Comparison of ENCODE assay signal across 10 cellular contexts in genomic region chr15:62110000-62110851, GRCh38. TPM values are rescaled to one million over a fixed set of nuclear protein-coding genes. Genes with fewer than 3 reads are reported as not detected.
A peak's percentile ranks its signal among the peaks of the same experiment; 100 is the strongest.
DNase-seq lines count a peak whose midpoint lies in the region; ATAC-seq, FAIRE-seq and TF ChIP-seq lines count a peak whose summit lies in the region.
"Had no signal": no experiment of that assay in that cellular context is flagged by ENCODE, and none has a peak within 500 bp of the region (broad histone marks: within the 10 kb centered on the region; RNA-seq: fewer than 3 reads in every experiment).

No MANE protein-coding gene starts in this region.

- WGBS in K562 (ENCODE audit: insufficient coverage, low coverage, missing lambda C conversion rate), result under 1% methylated on average over 6 of the region's 6 CpGs

- H3K4me3 Mint-ChIP-seq in mesothelial cell of epicardium, result no peak overlapping the region
- no peak overlapping the region for H3K4me3 Mint-ChIP-seq in stimulated activated naive B cell treated with anti-CD40 and anti-IgM and Interleukin-4, amounts not matched to agents 10 μg/mL and 1 μg/mL and 100 μg/mL, for 72 hours

- H3K4me1 Mint-ChIP-seq in mesothelial cell of epicardium, result peaks cover 21% of the 10 kb centered on the region
- H3K4me1 Mint-ChIP-seq in stimulated activated naive B cell treated with anti-CD40 and anti-IgM and Interleukin-4, amounts not matched to agents 10 μg/mL and 1 μg/mL and 100 μg/mL, for 72 hours, result no peaks in the 10 kb centered on the region

- H2AFZ ChIP-seq in K562 (ENCODE audit: low read depth, low read length), result no peak overlapping the region

- no peak for TF ChIP-seq EP300 in K562 (IDR thresholded peaks at IDR 0.05; ENCODE audit: low read length)

- H3K9me1 ChIP-seq in K562 (ENCODE audit: control insufficient read depth, insufficient read depth, low read length), result no peaks in the 10 kb centered on the region

- FAIRE-seq in K562 (lab: Jason Lieb, UNC) (no peak), kidney (lab: Jason Lieb, UNC) (no peak)

- no peak for ATAC-seq in K562
- ATAC-seq in stimulated activated naive B cell treated with anti-CD40 and anti-IgM and Interleukin-4, amounts not matched to agents 10 μg/mL and 1 μg/mL and 100 μg/mL, for 72 hours (replicated peaks), result no peak

- H3K4me1 ChIP-seq in K562 (replicated peaks in 1 of 2; ENCODE audit: control insufficient read depth in 2 of 2, insufficient read depth in 2 of 2, low read length in 2 of 2) (no peaks in the 10 kb centered on the region), kidney (ENCODE audit: control insufficient read depth in 1 of 2, insufficient read depth in 1 of 2, low read depth in 1 of 2, low read length in 2 of 2) (peaks cover 0 to 2% of the 10 kb centered on the region in 2 donors)

- no peaks in the 10 kb centered on the region for H3K79me2 ChIP-seq in K562 (ENCODE audit: control insufficient read depth, insufficient read depth, low read length)

- no peaks in the 10 kb centered on the region for H3K36me3 Mint-ChIP-seq in mesothelial cell of epicardium
- H3K36me3 Mint-ChIP-seq in stimulated activated naive B cell treated with anti-CD40 and anti-IgM and Interleukin-4, amounts not matched to agents 10 μg/mL and 1 μg/mL and 100 μg/mL, for 72 hours, result no peaks in the 10 kb centered on the region

- no peaks in the 10 kb centered on the region for H3K9me3 ChIP-seq in K562 (replicated peaks; ENCODE audit: control insufficient read depth, insufficient read depth, low read depth, low read length)
- H3K9me3 ChIP-seq in kidney (ENCODE audit: control insufficient read depth in 1 of 2, low read length in 2 of 2), result no peaks in the 10 kb centered on the region

- peaks cover 13 to 20% of the 10 kb centered on the region in 2 experiments for H3K27me3 ChIP-seq in K562 (ENCODE audit: control insufficient read depth in 2 of 2, insufficient read depth in 2 of 2, low read length in 2 of 2)

- H4K20me1 ChIP-seq in K562 (replicated peaks; ENCODE audit: control insufficient read depth, insufficient read depth, low read length), result no peaks in the 10 kb centered on the region

- peak overlapping the region; percentile 13 for H3K27ac Mint-ChIP-seq in mesothelial cell of epicardium
- no peak overlapping the region for H3K27ac Mint-ChIP-seq in stimulated activated naive B cell treated with anti-CD40 and anti-IgM and Interleukin-4, amounts not matched to agents 10 μg/mL and 1 μg/mL and 100 μg/mL, for 72 hours

- in situ Hi-C loops in K562 (cut with MboI), result no loop called here
- in situ Hi-C loops in G401 (cut with HindIII; ENCODE audit: low sequenced_read_pairs), result no loop called here

- TF ChIP-seq CTCF in K562 (IDR thresholded peaks at IDR 0.05 in 2 of 3, conservative IDR thresholded peaks at IDR 0.05 in 1 of 3; ENCODE audit: insufficient read depth in 2 of 3, low read depth in 1 of 3, low read length in 3 of 3), result no peak
- TF ChIP-seq CTCF in mesothelial cell of epicardium (IDR thresholded peaks at IDR 0.05; ENCODE audit: unreplicated experiment), result no peak
- TF ChIP-seq CTCF in kidney (IDR thresholded peaks at IDR 0.05; ENCODE audit: borderline replicate concordance, extremely low read depth, insufficient read depth), result no peak

- no peak overlapping the region for H3K9ac ChIP-seq in K562 (ENCODE audit: insufficient read depth in 1 of 2, low read depth in 2 of 2, low read length in 2 of 2)
- no peak overlapping the region for H3K9ac ChIP-seq in kidney (ENCODE audit: low read length in 2 of 2)

- CTCF ChIA-PET in K562 (lab: Yijun Ruan, JAX; ENCODE audit: low intra/inter-chr PET ratio), result no interaction called here

- H3K36me3 ChIP-seq in K562 (ENCODE audit: control insufficient read depth, insufficient read depth, low read length), result no peaks in the 10 kb centered on the region
- H3K36me3 ChIP-seq in kidney (ENCODE audit: control insufficient read depth in 1 of 2, insufficient read depth in 2 of 2, low read length in 2 of 2), result no peaks in the 10 kb centered on the region

- peaks cover 3% of the 10 kb centered on the region for H3K27me3 Mint-ChIP-seq in mesothelial cell of epicardium (ENCODE audit: low read depth)
- peaks cover 0 to 18% of the 10 kb centered on the region in 2 donors for H3K27me3 Mint-ChIP-seq in stimulated activated naive B cell treated with anti-CD40 and anti-IgM and Interleukin-4, amounts not matched to agents 10 μg/mL and 1 μg/mL and 100 μg/mL, for 72 hours

- no TSS peak for BruUV-seq in K562 (replicated peaks; lab: Mats Ljungman, UMichigan)

- H3K4me3 ChIP-seq in K562 (no peak overlapping the region), kidney (ENCODE audit: low read length in 2 of 2) (no peak overlapping the region)

- DNase-seq in AG20443 (ENCODE audit: low spot score) (peak; percentile 63), NCI-H1417 treated with DMSO at 0.1 percent for 48 hours (lab: John Stamatoyannopoulos, UW) (peak; percentile 51), K562 (ENCODE audit: extremely low read depth in 1 of 4, low spot score in 3 of 4) (no peak), mesothelial cell of epicardium (ENCODE audit: low spot score in 2 of 2, unreplicated experiment in 2 of 2) (no peak), G401 (ENCODE audit: low spot score) (no peak), kidney (no peak)
- DNase-seq in stimulated activated naive B cell treated with anti-CD40 and anti-IgM and Interleukin-4, amounts not matched to agents 10 μg/mL and 1 μg/mL and 100 μg/mL, for 72 hours, result no peak
- no peak for DNase-seq in stimulated activated CD4-positive, alpha-beta T cell treated with anti-CD3 and anti-CD28 coated beads, Interleukin-4, amount 100 ng/mL, for 1 hour
- DNase-seq: stimulated activated CD8-positive, alpha-beta memory T cell treated with anti-CD3 and anti-CD28 coated beads, Interleukin-4, amount 100 ng/mL, for 48 hours had no signal

- H3K27ac ChIP-seq in K562 (ENCODE audit: extremely low read depth, low read depth, low read length), result no peak overlapping the region
- H3K27ac ChIP-seq in kidney (ENCODE audit: low read depth in 2 of 2, low read length in 2 of 2), result no peak overlapping the region
- H3K27ac ChIP-seq: HL-60 had no signal

- no peak for TF ChIP-seq POLR2A in K562 (conservative IDR thresholded peaks at IDR 0.05)

- TF ChIP-seq RAD21 in K562 (CRISPR knock-in tag; conservative IDR thresholded peaks at IDR 0.05 in 1 of 2, IDR thresholded peaks at IDR 0.05 in 1 of 2), result no peak

- H3K9me3 Mint-ChIP-seq in mesothelial cell of epicardium, result no peaks in the 10 kb centered on the region
- no peaks in the 10 kb centered on the region for H3K9me3 Mint-ChIP-seq in stimulated activated naive B cell treated with anti-CD40 and anti-IgM and Interleukin-4, amounts not matched to agents 10 μg/mL and 1 μg/mL and 100 μg/mL, for 72 hours

- no peak overlapping the region for H3K4me2 ChIP-seq in K562 (ENCODE audit: insufficient read depth, low read length)

- intact Hi-C loops in K562 (cut with micrococcal nuclease), result no loop called here
- intact Hi-C loops in kidney (cut with DNase I), result no loop called here

- POLR2A ChIA-PET in K562 (lab: Yijun Ruan, JAX), result no interaction called here

RNA-seq across cellular contexts. Expression of gene C2CD4A, which starts 43.4 kb away (rescaled TPM):
- not detected in 2 replicates for total RNA-seq in K562 (2011; cell fraction: chromatin; rRNA removed; ENCODE audit: low replicate concordance)
- not detected in 2 replicates for total RNA-seq in K562 (2011; cell fraction: nucleolus; rRNA removed)
- not detected in 2 replicates for total RNA-seq in K562 (2011; cell fraction: nucleoplasm; rRNA removed)
- not detected in 2 replicates for total RNA-seq in K562 (2014; rRNA removed)
- total RNA-seq in K562 (2014; rRNA removed; fragmentation: Illumina TruSeq; extraction: Trizol), result not detected in 2 replicates
- not detected in 2 replicates for total RNA-seq in K562 (2015; rRNA removed; fragmentation: Illumina TruSeq; extraction: Trizol)
- total RNA-seq in K562 (2021), result not detected in 2 replicates
- polyA plus RNA-seq in K562 (2011; rRNA removed), result not detected in 2 replicates
- polyA plus RNA-seq in K562 (2011; cell fraction: cytosol; rRNA removed), result not detected in 2 replicates
- polyA plus RNA-seq in K562 (2011; cell fraction: nucleus; rRNA removed), result not detected in 2 replicates
- 0.03 TPM in 1 of 2 replicates, not detected in the other for polyA plus RNA-seq in K562 (2012)
- not detected in 2 replicates for polyA plus RNA-seq in K562 (2014; fragmentation: Illumina TruSeq; extraction: Trizol)
- polyA plus RNA-seq in K562 (2014; fragmentation: Nextera tagmentation; extraction: Ambion mirVana), result not detected
- not detected in 2 replicates for polyA plus RNA-seq in K562 (2014; rRNA removed)
- polyA minus RNA-seq in K562 (2011; rRNA and poly(A)+ RNA removed), result not detected in 2 replicates
- not detected in 2 replicates for polyA minus RNA-seq in K562 (2011; cell fraction: cytosol; rRNA and poly(A)+ RNA removed)
- not detected in 2 replicates for polyA minus RNA-seq in K562 (2011; cell fraction: nucleus; rRNA and poly(A)+ RNA removed)
- not detected in 3 replicates for total RNA-seq in mesothelial cell of epicardium
- not detected in 2 replicates for total RNA-seq in G401 (2014; rRNA removed; shearing (Covaris generic))
- total RNA-seq in kidney, result 5.3 TPM
- polyA plus RNA-seq in kidney (ENCODE audit: insufficient read depth, low read depth, low replicate concordance), result 0.17 TPM

RNA-seq across cellular contexts. Expression of gene VPS13C, which starts 50.0 kb away (rescaled TPM):
- 34.3 and 156 TPM in 2 replicates for total RNA-seq in K562 (2011; cell fraction: chromatin; rRNA removed; ENCODE audit: low replicate concordance)
- 17.2 and 24.6 TPM in 2 replicates for total RNA-seq in K562 (2011; cell fraction: nucleolus; rRNA removed)
- 45.9 and 72.8 TPM in 2 replicates for total RNA-seq in K562 (2011; cell fraction: nucleoplasm; rRNA removed)
- 14.4 and 15.7 TPM in 2 replicates for total RNA-seq in K562 (2014; rRNA removed)
- 20.7 and 21.9 TPM in 2 replicates for total RNA-seq in K562 (2014; rRNA removed; fragmentation: Illumina TruSeq; extraction: Trizol)
- total RNA-seq in K562 (2015; rRNA removed; fragmentation: Illumina TruSeq; extraction: Trizol), result 27.1 and 32.3 TPM in 2 replicates
- total RNA-seq in K562 (2021), result 22.3 and 23.3 TPM in 2 replicates
- polyA plus RNA-seq in K562 (2011; rRNA removed), result 14.2 and 16.6 TPM in 2 replicates
- 4.0 and 7.8 TPM in 2 replicates for polyA plus RNA-seq in K562 (2011; cell fraction: cytosol; rRNA removed)
- polyA plus RNA-seq in K562 (2011; cell fraction: nucleus; rRNA removed), result 24.3 and 32.8 TPM in 2 replicates
- polyA plus RNA-seq in K562 (2012), result 9.0 and 14.4 TPM in 2 replicates
- polyA plus RNA-seq in K562 (2014; fragmentation: Illumina TruSeq; extraction: Trizol), result 11.4 and 13.4 TPM in 2 replicates
- polyA plus RNA-seq in K562 (2014; fragmentation: Nextera tagmentation; extraction: Ambion mirVana), result 1 to 10 TPM; 5.2 to 8.0 TPM
- 11.5 and 12.2 TPM in 2 replicates for polyA plus RNA-seq in K562 (2014; rRNA removed)
- 84.9 and 120 TPM in 2 replicates for polyA minus RNA-seq in K562 (2011; rRNA and poly(A)+ RNA removed)
- 37.9 and 41.4 TPM in 2 replicates for polyA minus RNA-seq in K562 (2011; cell fraction: cytosol; rRNA and poly(A)+ RNA removed)
- 84.8 and 219 TPM in 2 replicates for polyA minus RNA-seq in K562 (2011; cell fraction: nucleus; rRNA and poly(A)+ RNA removed)
- total RNA-seq in mesothelial cell of epicardium, result 42.8 to 44.9 TPM (median 44.7 TPM) in 3 replicates
- total RNA-seq in G401 (2014; rRNA removed; shearing (Covaris generic)), result 11.2 and 23.4 TPM in 2 replicates
- total RNA-seq in kidney, result 106 TPM
- polyA plus RNA-seq in kidney (ENCODE audit: insufficient read depth, low read depth, low replicate concordance), result 12.5 TPM

RNA-seq across cellular contexts. Expression of gene C2CD4B, which starts 54.9 kb away (rescaled TPM):
- not detected in 2 replicates for total RNA-seq in K562 (2011; cell fraction: chromatin; rRNA removed; ENCODE audit: low replicate concordance)
- not detected in 2 replicates for total RNA-seq in K562 (2011; cell fraction: nucleolus; rRNA removed)
- not detected in 2 replicates for total RNA-seq in K562 (2011; cell fraction: nucleoplasm; rRNA removed)
- total RNA-seq in K562 (2014; rRNA removed), result not detected in 2 replicates
- not detected in 2 replicates for total RNA-seq in K562 (2014; rRNA removed; fragmentation: Illumina TruSeq; extraction: Trizol)
- total RNA-seq in K562 (2015; rRNA removed; fragmentation: Illumina TruSeq; extraction: Trizol), result not detected in 2 replicates
- not detected in 2 replicates for total RNA-seq in K562 (2021)
- polyA plus RNA-seq in K562 (2011; rRNA removed), result not detected in 2 replicates
- polyA plus RNA-seq in K562 (2011; cell fraction: cytosol; rRNA removed), result not detected in 2 replicates
- not detected in 2 replicates for polyA plus RNA-seq in K562 (2011; cell fraction: nucleus; rRNA removed)
- polyA plus RNA-seq in K562 (2012), result 0.11 TPM in 1 of 2 replicates, not detected in the other
- polyA plus RNA-seq in K562 (2014; fragmentation: Illumina TruSeq; extraction: Trizol), result not detected in 2 replicates
- not detected for polyA plus RNA-seq in K562 (2014; fragmentation: Nextera tagmentation; extraction: Ambion mirVana)
- 0.11 TPM in 1 of 2 replicates, not detected in the other for polyA plus RNA-seq in K562 (2014; rRNA removed)
- polyA minus RNA-seq in K562 (2011; rRNA and poly(A)+ RNA removed), result not detected in 2 replicates
- polyA minus RNA-seq in K562 (2011; cell fraction: cytosol; rRNA and poly(A)+ RNA removed), result not detected in 2 replicates
- not detected in 2 replicates for polyA minus RNA-seq in K562 (2011; cell fraction: nucleus; rRNA and poly(A)+ RNA removed)
- total RNA-seq in mesothelial cell of epicardium, result not detected in 3 replicates
- not detected in 2 replicates for total RNA-seq in G401 (2014; rRNA removed; shearing (Covaris generic))
- 4.2 TPM for total RNA-seq in kidney
- polyA plus RNA-seq in kidney (ENCODE audit: insufficient read depth, low read depth, low replicate concordance), result 0.26 TPM

Comparison
In these comparisons a context has a peak if more than half of its experiments do, and no peak if none do; other contexts are left out.
1. DNase-seq: peak in AG20443 (single experiment) and NCI-H1417 treated with DMSO at 0.1 percent for 48 hours (single experiment); none in K562 (0 of 4), mesothelial cell of epicardium (0 of 2), stimulated activated naive B cell treated with anti-CD40 and anti-IgM and Interleukin-4, amounts not matched to agents 10 μg/mL and 1 μg/mL and 100 μg/mL, for 72 hours (single experiment), G401 (single experiment), kidney (single experiment) and stimulated activated CD4-positive, alpha-beta T cell treated with anti-CD3 and anti-CD28 coated beads, Interleukin-4, amount 100 ng/mL, for 1 hour (single experiment).